ENCODE assay signal across 8 cellular contexts in the genomic region with DNA sequence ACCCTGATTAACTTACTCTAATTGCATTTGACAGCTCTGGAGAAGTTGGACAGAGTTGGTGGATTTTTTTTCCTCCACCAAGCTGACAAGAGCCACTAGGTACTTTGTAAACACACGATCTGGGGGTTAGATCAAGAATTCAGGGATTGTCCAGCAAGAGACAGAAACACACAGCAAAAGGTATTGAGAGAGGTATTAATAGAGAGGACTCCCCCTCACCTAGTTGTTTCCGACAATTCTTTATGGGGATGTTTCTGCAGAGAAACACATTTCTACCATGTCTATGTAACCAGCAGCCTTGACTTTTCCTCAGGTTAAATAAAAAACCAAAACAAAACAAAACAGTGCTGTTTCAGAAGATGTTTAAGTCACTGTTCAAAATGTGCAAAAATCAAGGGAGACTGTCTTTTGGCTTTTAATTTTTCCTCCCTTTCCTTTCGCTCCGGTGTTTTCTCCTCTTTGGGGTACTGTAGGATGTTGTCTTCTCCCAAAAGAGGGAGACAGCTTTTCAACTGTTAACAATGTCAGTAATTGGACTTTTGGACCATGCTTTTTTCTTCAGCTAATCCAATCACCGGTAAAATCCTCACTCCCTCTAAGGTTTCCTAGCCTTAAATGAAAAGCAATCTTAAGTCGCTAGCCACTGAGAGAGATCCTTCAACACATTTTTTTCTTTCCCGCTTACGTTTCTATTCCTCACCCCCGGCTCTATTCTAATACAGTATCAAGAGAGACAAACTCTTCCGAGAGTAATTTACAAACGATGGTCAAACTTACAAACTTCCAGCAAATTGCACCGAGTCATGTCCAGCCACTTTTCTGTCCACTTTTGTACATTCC. TPM values are rescaled to one million over a fixed set of nuclear protein-coding genes. Genes with fewer than 3 reads are reported as not detected.
DNase-seq lines count a peak whose midpoint lies in the region; ATAC-seq and TF ChIP-seq lines count a peak whose summit lies in the region.

No MANE protein-coding gene starts in this region.

- peak overlapping the region; percentile 78 for H3K18ac ChIP-seq in mesendoderm (ENCODE audit: low read length)

- no peak overlapping the region for H2BK5ac ChIP-seq in mesendoderm (ENCODE audit: low read length)

- DNase-seq in CD8-positive, alpha-beta T cell: no peak
- DNase-seq in NCI-H1417 (lab: John Stamatoyannopoulos, UW): peak in 2 of 3 experiments; percentile 48 to 76
- peak; percentile 35 for DNase-seq in cerebellum (ENCODE audit: low spot score)
- DNase-seq in mesendoderm: no peak
- no peak for DNase-seq in NCI-H1930 (lab: John Stamatoyannopoulos, UW)
- DNase-seq in COR-L47 (lab: John Stamatoyannopoulos, UW): no peak

- H3K27ac Mint-ChIP-seq in CD8-positive, alpha-beta T cell: peak overlapping the region; percentile 91

- H3K79me2 ChIP-seq in mesendoderm (ENCODE audit: control insufficient read depth, insufficient read depth, low read length): no peaks in the 10 kb centered on the region

- no peaks in the 10 kb centered on the region for H3K9me3 Mint-ChIP-seq in CD8-positive, alpha-beta T cell

- H3K27me3 ChIP-seq in CD8-positive, alpha-beta T cell (ENCODE audit: insufficient read depth, low read length): no peaks in the 10 kb centered on the region
- no peaks in the 10 kb centered on the region for H3K27me3 ChIP-seq in mesendoderm (ENCODE audit: insufficient read depth, low read length, poor library complexity)

- peak overlapping the region; percentile 43 for H3K4me2 ChIP-seq in mesendoderm (ENCODE audit: low read length)

- no peak overlapping the region for H4K8ac ChIP-seq in mesendoderm (ENCODE audit: low read depth, low read length)

- intact Hi-C loops in CD8-positive, alpha-beta T cell (cut with DNase I, micrococcal nuclease): loop anchor here (1.0 to 5.0 kb wide), 13 partner anchors 14 to 506 kb away; partner anchors contain the start of gene CCDC82 (in 2 of the 2)

- H2BK15ac ChIP-seq in mesendoderm (replicated peaks; ENCODE audit: low read depth): no peak overlapping the region

- no peak overlapping the region for H2BK120ac ChIP-seq in mesendoderm (ENCODE audit: low read depth, low read length)

- no CpG with 5 or more reads among the region's 12 CpGs for WGBS in mesendoderm (ENCODE audit: extremely low coverage, insufficient coverage, low lambda C conversion rate)
- under 1% methylated on average over 12 of the region's 12 CpGs for WGBS in urinary bladder

- no peak overlapping the region for H3K23ac ChIP-seq in mesendoderm (ENCODE audit: low read length)

- no peak overlapping the region for H4K5ac ChIP-seq in mesendoderm (ENCODE audit: low read length)

- no peak for ATAC-seq in CD8-positive, alpha-beta T cell
- ATAC-seq in GM21447 (IDR thresholded peaks at IDR 0.05; ENCODE audit: unreplicated experiment): no peak

- POLR2A ChIA-PET in CD8-positive, alpha-beta T cell (lab: Charles Lee): interaction anchor here (0.5 to 3.7 kb wide), 32 partner anchors 8 to 553 kb away, joined by 3 to 24 read pairs (median 3); partner anchors contain the start of genes CEP57 and FAM76B

- H3K56ac ChIP-seq in mesendoderm (ENCODE audit: low read length): peak overlapping the region; percentile 77

- H3K36me3 Mint-ChIP-seq in CD8-positive, alpha-beta T cell: peaks cover 43% of the 10 kb centered on the region

- no peak overlapping the region for H2AK5ac ChIP-seq in mesendoderm (ENCODE audit: low read length)

- H3K79me1 ChIP-seq in mesendoderm (ENCODE audit: low read length): no peaks in the 10 kb centered on the region

- H3K27me3 Mint-ChIP-seq in CD8-positive, alpha-beta T cell (ENCODE audit: low read depth): no peaks in the 10 kb centered on the region

- H3K27ac ChIP-seq in CD8-positive, alpha-beta T cell (ENCODE audit: low read depth, low read length): peak overlapping the region; percentile 83
- H3K27ac ChIP-seq in mesendoderm (ENCODE audit: low read depth, low read length): no peak overlapping the region
- peak overlapping the region; percentile 6 for H3K27ac ChIP-seq in urinary bladder (ENCODE audit: low read depth)

- peaks cover 24% of the 10 kb centered on the region for H3K4me1 ChIP-seq in CD8-positive, alpha-beta T cell (ENCODE audit: insufficient read depth, low read length)
- H3K4me1 ChIP-seq in mesendoderm (ENCODE audit: control insufficient read depth, low read depth, low read length) (peaks cover 4% of the 10 kb centered on the region), urinary bladder (ENCODE audit: insufficient read depth) (peaks cover 3% of the 10 kb centered on the region)

- H3K4ac ChIP-seq in mesendoderm (ENCODE audit: low read depth, low read length): peak overlapping the region; percentile 82

- H3K36me3 ChIP-seq in CD8-positive, alpha-beta T cell (ENCODE audit: insufficient read depth, low read length): no peaks in the 10 kb centered on the region
- H3K36me3 ChIP-seq in mesendoderm (ENCODE audit: control insufficient read depth, insufficient read depth, low read length) (no peaks in the 10 kb centered on the region), urinary bladder (ENCODE audit: insufficient read depth) (no peaks in the 10 kb centered on the region)

- H3K4me3 ChIP-seq in CD8-positive, alpha-beta T cell (ENCODE audit: low read depth, low read length): peak overlapping the region; percentile 98
- peak overlapping the region; percentile 8 for H3K4me3 ChIP-seq in mesendoderm (ENCODE audit: low read length)
- peak overlapping the region; percentile 67 for H3K4me3 ChIP-seq in urinary bladder (ENCODE audit: low read depth, low read length)

- H3K4me1 Mint-ChIP-seq in CD8-positive, alpha-beta T cell (ENCODE audit: low read depth): peaks cover 47% of the 10 kb centered on the region

- H3K9me3 ChIP-seq in CD8-positive, alpha-beta T cell (ENCODE audit: low read length): no peaks in the 10 kb centered on the region

- no peak for TF ChIP-seq CTCF in CD8-positive, alpha-beta T cell (IDR thresholded peaks at IDR 0.05)

- H3K4me3 Mint-ChIP-seq in CD8-positive, alpha-beta T cell: peak overlapping the region; percentile 98

- peak overlapping the region; percentile 52 for H3K9ac ChIP-seq in mesendoderm (ENCODE audit: low read length)

- CTCF ChIA-PET in CD8-positive, alpha-beta T cell (lab: Charles Lee): interaction anchor here (0.5 to 8.7 kb wide), 116 partner anchors 8 to 1110 kb away, joined by 3 to 134 read pairs (median 5); partner anchors contain the start of genes CCDC82, CEP57 and JRKL

RNA-seq across cellular contexts. Expression of gene MAML2, which starts 0.6 kb away (rescaled TPM):
- 10 to 100 TPM; 41.2 to 42.3 TPM for total RNA-seq in CD8-positive, alpha-beta T cell
- total RNA-seq in cerebellum (17.3 TPM), urinary bladder (25.6 TPM)
- polyA plus RNA-seq in mesendoderm (2013, experiment 1 of 2): 2.9 TPM
- polyA plus RNA-seq in mesendoderm (2013, experiment 2 of 2): 3.1 TPM
- polyA plus RNA-seq in urinary bladder: 7.9 TPM

RNA-seq across cellular contexts. Expression of gene CCDC82, which starts 47.4 kb away (rescaled TPM):
- total RNA-seq in CD8-positive, alpha-beta T cell: 10 to 100 TPM; 20.0 to 23.0 TPM
- total RNA-seq in cerebellum (77.3 TPM), urinary bladder (62.0 TPM)
- polyA plus RNA-seq in mesendoderm (2013, experiment 1 of 2): 24.0 TPM
- 23.1 TPM for polyA plus RNA-seq in mesendoderm (2013, experiment 2 of 2)
- 18.6 TPM for polyA plus RNA-seq in urinary bladder

RNA-seq across cellular contexts. Expression of gene JRKL, which starts 47.5 kb away (rescaled TPM):
- total RNA-seq in CD8-positive, alpha-beta T cell: 1 to 10 TPM; 2.5 to 2.6 TPM
- total RNA-seq in cerebellum (9.0 TPM), urinary bladder (19.1 TPM)
- polyA plus RNA-seq in mesendoderm (2013, experiment 1 of 2): 3.3 TPM
- 3.2 TPM for polyA plus RNA-seq in mesendoderm (2013, experiment 2 of 2)
- polyA plus RNA-seq in urinary bladder: 6.9 TPM

Comparison
In these comparisons a context has a peak if more than half of its experiments do, and no peak if none do; other contexts are left out.
1. DNase-seq: peak in NCI-H1417 (2 of 3) and cerebellum (single experiment); none in CD8-positive, alpha-beta T cell (0 of 7), mesendoderm (single experiment), NCI-H1930 (0 of 2) and COR-L47 (single experiment).
2. H3K4me3 ChIP-seq: peak in every context shown above with its lines; median percentile 98 in CD8-positive, alpha-beta T cell; 67 in urinary bladder; 8 in mesendoderm.